Comparison of ENCODE assay signal across 22 cellular contexts in genomic region chr1:115204529-115204928, GRCh38.
"Had no signal": no experiment of that assay in that cellular context is flagged by ENCODE, and none has a peak within 500 bp of the region (broad histone marks: within the 10 kb centered on the region; RNA-seq: fewer than 3 reads in every experiment).

No MANE protein-coding gene starts in this region.

- H3K4me3 ChIP-seq: mucosa of descending colon, neural progenitor cell, smooth muscle cell, suprapubic skin, transverse colon, upper lobe of right lung, uterus had no signal

- H3K9me3 ChIP-seq: suprapubic skin had no signal

- H3K27me3 ChIP-seq: neural progenitor cell, suprapubic skin, transverse colon, upper lobe of right lung, uterus had no signal

- ATAC-seq: effector memory CD8-positive, alpha-beta T cell; mucosa of descending colon; sciatic nerve; stimulated activated naive CD8-positive, alpha-beta T cell treated with anti-CD3 and anti-CD28 coated beads, Interleukin-15, amount 100 ng/mL, for 72 hours; upper lobe of right lung had no signal

- DNase-seq: cortex of kidney; effector memory CD8-positive, alpha-beta T cell; foreskin melanocyte; glutamatergic neuron; kidney glomerular epithelial cell; mesenchymal stem cell; mucosa of descending colon; naive B cell; stimulated activated CD4-positive, alpha-beta T cell treated with anti-CD3 and anti-CD28 coated beads, Interleukin-12 subunit alpha, Interleukin-12 subunit beta, amount 100 ng/mL, for 4 hours; stimulated activated CD4-positive, alpha-beta T cell treated with anti-CD3 and anti-CD28 coated beads, Interleukin-1b, Interleukin-23, amount 100 ng/mL, for 48 hours; stimulated activated CD4-positive, alpha-beta T cell treated with anti-CD3 and anti-CD28 coated beads, Interleukin-4, amount 100 ng/mL, for 1 hour; stimulated activated CD8-positive, alpha-beta memory T cell treated with anti-CD3 and anti-CD28 coated beads, Interleukin-4, amount 100 ng/mL, for 48 hours; stimulated activated naive CD4-positive, alpha-beta T cell; stimulated activated naive CD8-positive, alpha-beta T cell treated with anti-CD3 and anti-CD28 coated beads, Interleukin-15, amount 100 ng/mL, for 72 hours; transverse colon; upper lobe of right lung; uterus had no signal

- H3K4me1 ChIP-seq: neural progenitor cell, parathyroid adenoma, suprapubic skin, transverse colon, upper lobe of right lung had no signal

- H3K27ac ChIP-seq: neural progenitor cell, parathyroid adenoma, suprapubic skin, transverse colon, upper lobe of right lung had no signal
